In genomic region chr2:42172020-42172419, GRCh38 we compare ENCODE assay signal across 13 cellular contexts. TPM values are rescaled to one million over a fixed set of nuclear protein-coding genes. Genes with fewer than 3 reads are reported as not detected.
A peak's percentile ranks its signal among the peaks of the same experiment; 100 is the strongest.
DNase-seq lines count a peak whose midpoint lies in the region; ATAC-seq and TF ChIP-seq lines count a peak whose summit lies in the region.
"Had no signal": no experiment of that assay in that cellular context is flagged by ENCODE, and none has a peak within 500 bp of the region (broad histone marks: within the 10 kb centered on the region; RNA-seq: fewer than 3 reads in every experiment).

No MANE protein-coding gene starts in this region.

- no peaks in the 10 kb centered on the region for H3K27me3 ChIP-seq in Peyer's patch
- H3K27me3 ChIP-seq in spleen (replicated peaks in 1 of 7) = no peaks in the 10 kb centered on the region

- peak overlapping the region in 3 of 4 donors; percentile 91 to 97 (median 91) for H3K27ac ChIP-seq in Peyer's patch
- H3K27ac ChIP-seq in spleen = peak overlapping the region in 7 of 8 donors; percentile 95 to 99 (median 97)

- peaks cover 42% of the 10 kb centered on the region for H3K4me1 Mint-ChIP-seq in stimulated activated memory B cell treated with anti-CD40 and anti-IgM and Interleukin-4, amounts not matched to agents 10 μg/mL and 1 μg/mL and 100 μg/mL, for 72 hours

- H3K4me3 ChIP-seq in GM12864 (ENCODE audit: low read depth, low read length) = peak overlapping the region; percentile 74
- H3K4me3 ChIP-seq in Peyer's patch = peak overlapping the region in 3 of 4 donors; percentile 13 to 91 (median 76)
- peak overlapping the region; percentile 24; the same call in 1 of the 2 replicates for H3K4me3 ChIP-seq in iPS-18c (ENCODE audit: insufficient read depth, low read depth, low read length)
- H3K4me3 ChIP-seq in spleen = peak overlapping the region in 7 of 8 donors; percentile 72 to 86 (median 81)
- H3K4me3 ChIP-seq: K562 had no signal

- no peak for ATAC-seq in stimulated activated memory B cell treated with anti-CD40 and anti-IgM and Interleukin-4, amounts not matched to agents 10 μg/mL and 1 μg/mL and 100 μg/mL, for 72 hours
- ATAC-seq in HG02759 (IDR thresholded peaks at IDR 0.05; ENCODE audit: unreplicated experiment) = no peak
- ATAC-seq: K562, sciatic nerve had no signal

- DNase-seq in GM12864 (ENCODE audit: low read depth) (no peak), Peyer's patch (no peak), spleen (no peak), germinal center (ENCODE audit: low spot score) (no peak)
- no peak for DNase-seq in stimulated activated CD4-positive, alpha-beta T cell treated with anti-CD3 and anti-CD28 coated beads, Interleukin-12 subunit alpha, Interleukin-12 subunit beta, amount 100 ng/mL, for 4 hours
- DNase-seq: DMS79 treated with DMSO at 0.1 percent for 48 hours; kidney glomerular epithelial cell; stimulated activated CD8-positive, alpha-beta memory T cell treated with anti-CD3 and anti-CD28 coated beads, Interleukin-4, amount 100 ng/mL, for 48 hours had no signal

- TF ChIP-seq POLR2A in Peyer's patch (IDR thresholded peaks at IDR 0.05) = no peak
- no peak for TF ChIP-seq POLR2A in spleen (IDR thresholded peaks at IDR 0.05)

- H3K36me3 Mint-ChIP-seq in stimulated activated memory B cell treated with anti-CD40 and anti-IgM and Interleukin-4, amounts not matched to agents 10 μg/mL and 1 μg/mL and 100 μg/mL, for 72 hours = peaks cover 10% of the 10 kb centered on the region

- WGBS in spleen, 5 donors = 0 to 15% (median 8%) methylated on average over 1 of the region's 1 CpG

- H3K4me1 ChIP-seq in Peyer's patch (peaks cover 0 to 27% (median 3%) of the 10 kb centered on the region in 4 donors), spleen (peaks cover 35 to 91% (median 64%) of the 10 kb centered on the region in 6 donors)

- TF ChIP-seq CTCF in GM12864 (IDR thresholded peaks at IDR 0.05; ENCODE audit: low read depth, low read length, missing control alignments) (no peak), Peyer's patch (IDR thresholded peaks at IDR 0.05) (no peak), spleen (IDR thresholded peaks at IDR 0.05 in 8 of 11, conservative IDR thresholded peaks at IDR 0.05 in 3 of 11) (no peak)

- H3K27ac Mint-ChIP-seq in stimulated activated memory B cell treated with anti-CD40 and anti-IgM and Interleukin-4, amounts not matched to agents 10 μg/mL and 1 μg/mL and 100 μg/mL, for 72 hours = no peak overlapping the region

- H3K9me3 ChIP-seq in Peyer's patch (no peaks in the 10 kb centered on the region), iPS-18c (ENCODE audit: control insufficient read depth, insufficient read depth, low read length) (no peaks in the 10 kb centered on the region), spleen (no peaks in the 10 kb centered on the region)

- H3K36me3 ChIP-seq in Peyer's patch = no peaks in the 10 kb centered on the region
- H3K36me3 ChIP-seq in spleen = peaks cover 0 to 4% (median 0%) of the 10 kb centered on the region in 6 donors

- H3K9me3 Mint-ChIP-seq in stimulated activated memory B cell treated with anti-CD40 and anti-IgM and Interleukin-4, amounts not matched to agents 10 μg/mL and 1 μg/mL and 100 μg/mL, for 72 hours = no peaks in the 10 kb centered on the region

- H3K27me3 Mint-ChIP-seq in stimulated activated memory B cell treated with anti-CD40 and anti-IgM and Interleukin-4, amounts not matched to agents 10 μg/mL and 1 μg/mL and 100 μg/mL, for 72 hours = no peaks in the 10 kb centered on the region

- no peak overlapping the region for H3K4me3 Mint-ChIP-seq in stimulated activated memory B cell treated with anti-CD40 and anti-IgM and Interleukin-4, amounts not matched to agents 10 μg/mL and 1 μg/mL and 100 μg/mL, for 72 hours

- intact Hi-C loops in spleen (cut with DNase I; ENCODE audit: low total_unique reads) = loop anchor here (10.0 kb wide), 1 partner anchor 67 kb away; no protein-coding TSS in a partner anchor

RNA-seq across cellular contexts. Expression of gene EML4, which starts 2.9 kb away (rescaled TPM):
- total RNA-seq in Peyer's patch (100 to 1,000 TPM in 1 of 4 donors, 10 to 100 TPM in 3; 73.7 to 115 (median 84.4) TPM), spleen (100 to 1,000 TPM in 4 of 7 donors, 10 to 100 TPM in 3; 75.2 to 176 (median 103) TPM)
- 10 to 100 TPM; 25.4 to 42.0 (median 32.0) TPM for polyA plus RNA-seq in spleen

Comparison
In these comparisons a context has a peak if more than half of its experiments do, and no peak if none do; other contexts are left out.
1. H3K4me3 ChIP-seq: peak in every context shown above with its lines; median percentile 81 in spleen; 76 in Peyer's patch; 74 in GM12864; 24 in iPS-18c.